Comparison of ENCODE assay signal across 21 cellular contexts in genomic region chr2:237148624-237149023, GRCh38.
"Had no signal": no experiment of that assay in that cellular context is flagged by ENCODE, and none has a peak within 500 bp of the region (broad histone marks: within the 10 kb centered on the region; RNA-seq: fewer than 3 reads in every experiment).

No MANE protein-coding gene starts in this region.

- H3K4me3 Mint-ChIP-seq: activated B cell treated with CpG ODN at 0.5 μM for 24 hours; activated naive CD4-positive, alpha-beta T cell treated with anti-CD3 and anti-CD28 coated beads, Interleukin-2, amount 10 ng/mL, durations not matched to agents 7 days and 5 days; activated T-cell treated with anti-CD3 and anti-CD28 coated beads, Interleukin-2, amount 50 U/mL, for 4 hours; immature natural killer cell; mesothelial cell of epicardium; naive thymus-derived CD8-positive, alpha-beta T cell; neural progenitor cell; T-helper 17 cell had no signal

- H3K4me1 Mint-ChIP-seq: activated B cell treated with CpG ODN at 0.5 μM for 24 hours; activated naive CD4-positive, alpha-beta T cell treated with anti-CD3 and anti-CD28 coated beads, Interleukin-2, amount 10 ng/mL, durations not matched to agents 7 days and 5 days; immature natural killer cell; naive thymus-derived CD8-positive, alpha-beta T cell; neural progenitor cell; T-helper 17 cell had no signal

- H3K4me3 ChIP-seq: ascending aorta, lung, neural progenitor cell, spleen, upper lobe of left lung had no signal

- H3K9ac ChIP-seq: neural progenitor cell had no signal

- H3K4me2 ChIP-seq: neural progenitor cell had no signal

- H3K27me3 Mint-ChIP-seq: activated B cell treated with CpG ODN at 0.5 μM for 24 hours had no signal

- H3K27ac ChIP-seq: ascending aorta, brain microvascular endothelial cell, foreskin keratinocyte, neural progenitor cell, spleen had no signal

- ATAC-seq: foreskin keratinocyte; left lobe of liver; naive thymus-derived CD8-positive, alpha-beta T cell; T-helper 17 cell had no signal

- DNase-seq: activated B cell treated with CpG ODN at 0.5 μM for 24 hours; activated effector memory CD4-positive, alpha-beta T cell treated with anti-CD3 and anti-CD28 coated beads, Interleukin-2, amount 50 U/mL, for 16 hours; activated naive CD4-positive, alpha-beta T cell treated with anti-CD3 and anti-CD28 coated beads, Interleukin-2, amount 10 ng/mL, durations not matched to agents 7 days and 5 days; activated T-cell treated with anti-CD3 and anti-CD28 coated beads, Interleukin-2, amount 50 U/mL, for 4 hours; brain microvascular endothelial cell; dermis blood vessel endothelial cell; effector CD8-positive, alpha-beta T cell; erythroblast; foreskin keratinocyte; immature natural killer cell; naive thymus-derived CD8-positive, alpha-beta T cell; retina; spleen; SW 1271; T-helper 17 cell; upper lobe of left lung had no signal

- H3K27me3 ChIP-seq: ascending aorta, brain microvascular endothelial cell, foreskin keratinocyte, neural progenitor cell, upper lobe of left lung had no signal

- H2AFZ ChIP-seq: neural progenitor cell had no signal

- H3K27ac Mint-ChIP-seq: activated B cell treated with CpG ODN at 0.5 μM for 24 hours; activated naive CD4-positive, alpha-beta T cell treated with anti-CD3 and anti-CD28 coated beads, Interleukin-2, amount 10 ng/mL, durations not matched to agents 7 days and 5 days; immature natural killer cell; mesothelial cell of epicardium; neural progenitor cell; T-helper 17 cell had no signal

- H3K36me3 ChIP-seq: ascending aorta, brain microvascular endothelial cell, neural progenitor cell, spleen, upper lobe of left lung had no signal

- H3K4me1 ChIP-seq: ascending aorta, foreskin keratinocyte, neural progenitor cell, spleen had no signal

- H3K36me3 Mint-ChIP-seq: activated naive CD4-positive, alpha-beta T cell treated with anti-CD3 and anti-CD28 coated beads, Interleukin-2, amount 10 ng/mL, durations not matched to agents 7 days and 5 days; neural progenitor cell had no signal
